8 cellular contexts compared by ENCODE assay signal in the genomic region with DNA sequence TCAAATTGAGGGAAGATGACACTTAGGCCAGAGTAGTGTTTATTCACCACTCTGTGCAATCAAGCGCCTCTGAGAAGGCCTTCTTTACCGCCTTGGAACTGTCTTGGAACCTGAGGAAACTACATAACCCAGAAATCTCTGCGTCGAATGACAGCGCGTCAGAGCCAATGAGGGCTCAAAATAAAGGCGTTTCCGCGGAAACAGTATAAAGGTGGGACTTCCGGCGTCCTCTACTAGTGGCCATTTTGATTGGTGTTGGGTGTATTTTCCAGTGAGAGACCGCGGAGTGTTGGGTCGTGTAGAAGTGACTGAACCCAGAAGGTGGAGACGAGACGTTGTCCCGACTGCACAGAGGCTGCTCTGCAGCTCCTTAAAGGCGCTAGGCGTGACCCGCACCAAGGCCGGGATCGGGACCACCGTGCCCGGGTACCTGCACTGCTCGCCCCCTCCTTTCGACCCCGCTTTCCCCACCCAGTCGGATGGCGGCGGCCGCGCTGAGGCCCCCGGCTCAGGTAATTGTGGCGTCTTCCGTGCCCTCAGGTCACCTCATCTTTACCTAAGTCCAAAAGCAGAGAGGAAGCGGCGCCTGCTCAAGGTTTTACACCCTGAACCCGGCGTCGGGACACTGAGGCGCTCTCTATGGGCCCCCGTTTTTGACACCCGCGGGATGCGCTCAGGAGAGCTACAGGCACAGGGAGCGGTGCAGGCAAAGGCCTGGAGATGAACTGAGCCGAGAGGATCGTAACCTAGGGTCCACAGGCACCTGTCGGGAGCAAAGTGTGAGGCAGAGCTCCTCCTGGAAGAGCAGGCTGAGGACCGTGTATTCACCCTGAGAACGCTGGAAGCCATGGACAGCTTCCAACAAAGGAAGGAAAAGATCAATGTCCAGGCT. TPM values are rescaled to one million over a fixed set of nuclear protein-coding genes. Genes with fewer than 3 reads are reported as not detected.
DNase-seq lines count a peak whose midpoint lies in the region; ATAC-seq lines count a peak whose summit lies in the region.

A gene (plus strand): TSS at position 236 of the 892 bp plus-strand sequence. CDS start 244 bp downstream, at position 480.

- H3K4me1 ChIP-seq in esophagus (ENCODE audit: control insufficient read depth in 2 of 2, insufficient read depth in 2 of 2, low read length in 1 of 2) (no peaks in the 10 kb centered on the region), mucosa of rectum (ENCODE audit: control insufficient read depth in 2 of 2, insufficient read depth in 2 of 2, low read length in 2 of 2) (peaks cover 3 to 6% of the 10 kb centered on the region in 2 donors)

- peak within 1 kb of the TSS; percentile 86 to 93 for H3K9ac ChIP-seq in mucosa of rectum (ENCODE audit: low read depth in 1 of 2, low read length in 2 of 2)

- H3K27me3 ChIP-seq in esophagus (ENCODE audit: control insufficient read depth in 1 of 2, insufficient read depth in 2 of 2, low read length in 2 of 2) (no peaks in the 10 kb centered on the region), mucosa of rectum (ENCODE audit: control insufficient read depth in 2 of 2, insufficient read depth in 2 of 2, low read length in 2 of 2) (no peaks in the 10 kb centered on the region)

- WGBS in esophagus, 2 donors = 1 to 2% methylated on average over 51 of the region's 51 CpGs

- peaks cover 9 to 25% of the 10 kb centered on the region in 2 donors for H3K9me3 ChIP-seq in esophagus (ENCODE audit: control insufficient read depth in 2 of 2, insufficient read depth in 1 of 2, low read depth in 1 of 2, low read length in 1 of 2)
- H3K9me3 ChIP-seq in mucosa of rectum (ENCODE audit: control insufficient read depth in 2 of 2, low read length in 2 of 2) = peaks cover 23 to 30% of the 10 kb centered on the region in 2 donors

- H3K4me3 ChIP-seq in esophagus (ENCODE audit: low read depth in 1 of 2, low read length in 2 of 2) = peak within 1 kb of the TSS; percentile 74 to 96
- H3K4me3 ChIP-seq in mucosa of rectum (ENCODE audit: low read length in 2 of 2) = peak within 1 kb of the TSS; percentile 95 to 98

- peak; percentile 94 for ATAC-seq in GM21528 (IDR thresholded peaks at IDR 0.05; ENCODE audit: low FRiP score, unreplicated experiment)

- peaks cover 16 to 20% of the 10 kb centered on the region in 2 donors for H3K36me3 ChIP-seq in esophagus (ENCODE audit: control insufficient read depth in 2 of 2, insufficient read depth in 2 of 2, low read length in 1 of 2)
- H3K36me3 ChIP-seq in mucosa of rectum (ENCODE audit: control insufficient read depth in 2 of 2, insufficient read depth in 2 of 2, low read length in 2 of 2) = peaks cover 29 to 33% of the 10 kb centered on the region in 2 donors

- DNase-seq in DMS153 (lab: John Stamatoyannopoulos, UW) (peak; percentile 87), HuH-7.5 (ENCODE audit: low spot score) (peak; percentile 92), OCI-M1 (lab: John Stamatoyannopoulos, UW) (peak; percentile 97), activated T-cell treated with anti-CD3 and anti-CD28 coated beads for 4 hours (peak; percentile 79)
- peak; percentile 62 to 69 for DNase-seq in stimulated activated CD8-positive, alpha-beta memory T cell treated with anti-CD3 and anti-CD28 coated beads, Interleukin-4, amount 100 ng/mL, for 4 hours (ENCODE audit: low read depth in 2 of 2, low spot score in 1 of 2)

- H3K27ac ChIP-seq in esophagus (ENCODE audit: low read depth in 2 of 2, low read length in 1 of 2) = peak within 1 kb of the TSS; percentile 91
- H3K27ac ChIP-seq in mucosa of rectum (ENCODE audit: low read depth in 2 of 2, low read length in 2 of 2) = peak within 1 kb of the TSS; percentile 76 to 79

RNA-seq across cellular contexts. Expression of the gene that starts here (rescaled TPM):
- 1 to 10 TPM; 2.9 to 3.3 TPM for polyA plus RNA-seq in esophagus

Comparison
In these comparisons a context has a peak if more than half of its experiments do, and no peak if none do; other contexts are left out.
1. Peak in every context shown above with its lines: DNase-seq, ATAC-seq, H3K4me3 ChIP-seq and H3K27ac ChIP-seq.